Comparison of ENCODE assay signal across 19 cellular contexts in the genomic region with DNA sequence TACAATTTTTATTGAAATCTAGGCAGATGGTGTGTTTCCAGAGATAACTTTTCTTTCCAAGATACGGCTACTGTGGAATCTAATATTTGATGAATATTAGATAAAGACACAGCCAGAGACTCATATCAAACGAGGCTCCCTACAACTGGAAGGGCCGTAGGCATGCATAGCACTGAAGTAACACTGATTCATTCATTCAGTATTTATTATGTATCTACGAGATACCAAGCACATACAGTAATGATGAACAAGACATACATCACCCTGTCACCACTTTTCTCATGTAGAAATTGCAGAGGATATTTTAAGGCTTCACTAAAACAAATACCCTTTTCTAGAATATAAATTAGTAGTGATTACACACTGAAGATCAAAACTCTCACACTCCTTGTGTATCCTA.
DNase-seq lines count a peak whose midpoint lies in the region; ATAC-seq, FAIRE-seq and TF ChIP-seq lines count a peak whose summit lies in the region.
"Had no signal": no experiment of that assay in that cellular context is flagged by ENCODE, and none has a peak within 500 bp of the region (broad histone marks: within the 10 kb centered on the region; RNA-seq: fewer than 3 reads in every experiment).

No MANE protein-coding gene starts in this region.

- H3K9me3 ChIP-seq in GM23248 (ENCODE audit: low read depth) (no peaks in the 10 kb centered on the region), left lung (no peaks in the 10 kb centered on the region), small intestine (ENCODE audit: control insufficient read depth, low read depth) (no peaks in the 10 kb centered on the region)

- no peak for FAIRE-seq in small intestine (lab: Jason Lieb, UNC)

- H3K27ac ChIP-seq in ACC112 (ENCODE audit: low read depth, low read length) (peak overlapping the region; percentile 61), GM23248 (peak overlapping the region; percentile 54), left lung (no peak overlapping the region), small intestine (ENCODE audit: low read depth in 1 of 2, low read length in 1 of 2) (no peak overlapping the region)
- H3K27ac ChIP-seq: KMS-11 had no signal

- no peaks in the 10 kb centered on the region for H3K9me2 ChIP-seq in GM23248 (ENCODE audit: insufficient read depth)

- ATAC-seq in HG03378 (IDR thresholded peaks at IDR 0.05; ENCODE audit: unreplicated experiment), result no peak
- no peak for ATAC-seq in left lung

- H3K4me3 ChIP-seq in ACC112 (ENCODE audit: low read depth, low read length), result no peak overlapping the region
- H3K4me3 ChIP-seq in GM23248, result no peak overlapping the region
- no peak overlapping the region for H3K4me3 ChIP-seq in left lung
- no peak overlapping the region for H3K4me3 ChIP-seq in small intestine (ENCODE audit: low read depth in 1 of 2, low read length in 2 of 2)

- 5 to 7% methylated on average over 4 of the region's 4 CpGs for WGBS in GM23248 (ENCODE audit: low coverage in 1 of 2, low lambda C conversion rate in 2 of 2, missing lambda C conversion rate in 2 of 2), 2 experiments
- WGBS in small intestine, 3 donors, result 80 to 91% (median 86%) methylated on average over 4 of the region's 4 CpGs

- peak; percentile 85 for DNase-seq in GM23248
- peak; percentile 68 for DNase-seq in amniotic epithelial cell (ENCODE audit: low read depth)
- DNase-seq in hepatic stellate cell (ENCODE audit: low spot score), result peak; percentile 25
- DNase-seq in stimulated activated CD8-positive, alpha-beta memory T cell treated with anti-CD3 and anti-CD28 coated beads, Interleukin-4, amount 100 ng/mL, for 48 hours, result no peak
- DNase-seq in left lung, result no peak
- no peak for DNase-seq in small intestine
- DNase-seq: 8988T, AML-193, Calu3, DMS79, GF-D8, NCI-H1092, NCI-H1694, NCI-H446, NCI-H774, Right ventricle myocardium superior had no signal

- no peak overlapping the region for H3K9ac ChIP-seq in GM23248
- H3K9ac ChIP-seq: KMS-11 had no signal

- H3K79me2 ChIP-seq in ACC112 (ENCODE audit: control insufficient read depth, insufficient read depth, low read length, unreplicated experiment) (no peaks in the 10 kb centered on the region), GM23248 (ENCODE audit: insufficient read depth) (peaks cover 10% of the 10 kb centered on the region; the same call in 1 of the 2 replicates)

- TF ChIP-seq CTCF in left lung (IDR thresholded peaks at IDR 0.05), result no peak

- H3K36me3 ChIP-seq in ACC112 (ENCODE audit: insufficient read depth, low read length) (peaks cover 29% of the 10 kb centered on the region), GM23248 (ENCODE audit: low read depth) (peaks cover 22% of the 10 kb centered on the region), left lung (peaks cover 0 to 9% of the 10 kb centered on the region in 2 donors), small intestine (ENCODE audit: control insufficient read depth in 2 of 2, insufficient read depth in 2 of 2, low read length in 2 of 2) (peaks cover 0 to 5% of the 10 kb centered on the region in 2 donors)

- intact Hi-C loops in left lung (cut with DNase I), result no loop called here

- peaks cover 43% of the 10 kb centered on the region for H3F3A ChIP-seq in GM23248 (ENCODE audit: insufficient read depth)

- H3K27me3 ChIP-seq in ACC112 (ENCODE audit: insufficient read depth, low read length) (no peaks in the 10 kb centered on the region), GM23248 (replicated peaks; ENCODE audit: insufficient read depth) (no peaks in the 10 kb centered on the region), left lung (no peaks in the 10 kb centered on the region), small intestine (ENCODE audit: control insufficient read depth in 2 of 2, insufficient read depth in 2 of 2, low read length in 2 of 2) (no peaks in the 10 kb centered on the region)

- H2AFZ ChIP-seq in ACC112 (ENCODE audit: low read length, unreplicated experiment) (no peak overlapping the region), GM23248 (no peak overlapping the region)

- peaks cover 24% of the 10 kb centered on the region for H3K4me1 ChIP-seq in ACC112 (ENCODE audit: control insufficient read depth, insufficient read depth, low read length, unreplicated experiment)
- H3K4me1 ChIP-seq in GM23248 (ENCODE audit: insufficient read depth), result peaks cover 45% of the 10 kb centered on the region
- no peaks in the 10 kb centered on the region for H3K4me1 ChIP-seq in left lung
- H3K4me1 ChIP-seq in small intestine (ENCODE audit: control insufficient read depth in 2 of 2, insufficient read depth in 1 of 2, low read depth in 1 of 2, low read length in 1 of 2), result no peaks in the 10 kb centered on the region

- in situ Hi-C loops in GM23248 (cut with MboI), result no loop called here

- no peaks in the 10 kb centered on the region for H4K20me1 ChIP-seq in GM23248 (ENCODE audit: insufficient read depth)

- H3K4me2 ChIP-seq in GM23248 (ENCODE audit: unreplicated experiment), result peak overlapping the region; percentile 37
- H3K4me2 ChIP-seq: KMS-11 had no signal

Comparison
In these comparisons a context has a peak if more than half of its experiments do, and no peak if none do; other contexts are left out.
1. H3K27ac ChIP-seq: peak in ACC112 (single experiment) and GM23248 (single experiment); none in left lung (0 of 2) and small intestine (0 of 2).
2. DNase-seq: peak in GM23248 (single experiment), amniotic epithelial cell (single experiment) and hepatic stellate cell (single experiment); none in stimulated activated CD8-positive, alpha-beta memory T cell treated with anti-CD3 and anti-CD28 coated beads, Interleukin-4, amount 100 ng/mL, for 48 hours (single experiment), left lung (0 of 2) and small intestine (single experiment).